Comparison of ENCODE assay signal across 15 cellular contexts in the genomic region with DNA sequence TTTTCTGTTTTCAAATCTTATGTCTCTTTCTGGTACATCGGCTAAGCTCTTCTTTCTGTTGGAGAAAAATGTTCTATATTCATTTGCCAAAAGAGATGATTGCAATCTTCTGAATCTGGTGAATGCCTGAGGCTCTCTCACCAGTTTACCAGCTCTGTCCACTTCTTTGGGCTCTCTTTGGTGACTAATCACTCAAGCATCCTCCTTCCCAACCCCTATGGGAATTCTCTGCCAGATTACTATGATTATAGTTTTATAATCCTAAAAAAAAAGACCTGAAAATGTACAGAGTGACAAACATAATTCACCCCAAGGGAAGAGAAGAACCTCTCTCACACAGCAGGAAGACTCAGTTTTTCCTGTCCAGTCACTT.
A peak's percentile ranks its signal among the peaks of the same experiment; 100 is the strongest.
DNase-seq lines count a peak whose midpoint lies in the region; ATAC-seq, FAIRE-seq and TF ChIP-seq lines count a peak whose summit lies in the region.
"Had no signal": no experiment of that assay in that cellular context is flagged by ENCODE, and none has a peak within 500 bp of the region (broad histone marks: within the 10 kb centered on the region; RNA-seq: fewer than 3 reads in every experiment).

No MANE protein-coding gene starts in this region.

- ATAC-seq in GM21423 (IDR thresholded peaks at IDR 0.05; ENCODE audit: unreplicated experiment): no peak
- no peak for ATAC-seq in stimulated activated memory B cell treated with anti-CD40 and anti-IgM and Interleukin-4, amounts not matched to agents 10 μg/mL and 1 μg/mL and 100 μg/mL, for 72 hours
- ATAC-seq: sciatic nerve had no signal

- in situ Hi-C loops in SK-MEL-5 (cut with HindIII; ENCODE audit: low pct_unique_long_range_greater_than_20kb, low sequenced_read_pairs): no loop called here

- no peaks in the 10 kb centered on the region for H3K36me3 ChIP-seq in neural progenitor cell

- no peak overlapping the region for H2AFZ ChIP-seq in neural progenitor cell (replicated peaks)

- TF ChIP-seq CTCF in neural progenitor cell (IDR thresholded peaks at IDR 0.05): no peak

- H4K20me1 ChIP-seq in neural progenitor cell (ENCODE audit: low read depth): no peaks in the 10 kb centered on the region

- H3K4me3 Mint-ChIP-seq in stimulated activated memory B cell treated with anti-CD40 and anti-IgM and Interleukin-4, amounts not matched to agents 10 μg/mL and 1 μg/mL and 100 μg/mL, for 72 hours: no peak overlapping the region
- no peak overlapping the region for H3K4me3 Mint-ChIP-seq in neural progenitor cell

- H3K4me3 ChIP-seq in neural progenitor cell: no peak overlapping the region
- H3K4me3 ChIP-seq: lung had no signal

- H3K27ac ChIP-seq in neural progenitor cell: no peak overlapping the region

- H3K79me2 ChIP-seq in neural progenitor cell (ENCODE audit: low read depth): peaks cover 22% of the 10 kb centered on the region

- H3F3A ChIP-seq in neural progenitor cell (ENCODE audit: low read depth): peaks cover 27% of the 10 kb centered on the region

- H3K27ac Mint-ChIP-seq in stimulated activated memory B cell treated with anti-CD40 and anti-IgM and Interleukin-4, amounts not matched to agents 10 μg/mL and 1 μg/mL and 100 μg/mL, for 72 hours: no peak overlapping the region
- no peak overlapping the region for H3K27ac Mint-ChIP-seq in neural progenitor cell

- no peaks in the 10 kb centered on the region for H3K9me3 ChIP-seq in neural progenitor cell (ENCODE audit: low read depth)

- DNase-seq in NCI-H2227 treated with DMSO at 0.1 percent for 48 hours (lab: John Stamatoyannopoulos, UW) (peak; percentile 27), NCI-H2227 (lab: John Stamatoyannopoulos, UW; ENCODE audit: unreplicated experiment) (no peak), SK-MEL-5 (ENCODE audit: low read depth, low spot score) (peak; percentile 62), fibroblast of peridontal ligament (ENCODE audit: extremely low read depth) (peak; percentile 96), urothelium cell line (ENCODE audit: low spot score) (peak; percentile 78), neural progenitor cell (ENCODE audit: low spot score) (no peak)
- DNase-seq: 8988T; activated CD8-positive, alpha-beta memory T cell treated with anti-CD3 and anti-CD28 coated beads for 24 hours; KG1; NCI-H446 treated with DMSO at 0.1 percent for 48 hours; T-helper 1 cell had no signal

- no peak for FAIRE-seq in urothelium cell line (lab: Jason Lieb, UNC)

- no peak overlapping the region for H3K9ac ChIP-seq in neural progenitor cell

- no peaks in the 10 kb centered on the region for H3K9me3 Mint-ChIP-seq in stimulated activated memory B cell treated with anti-CD40 and anti-IgM and Interleukin-4, amounts not matched to agents 10 μg/mL and 1 μg/mL and 100 μg/mL, for 72 hours
- H3K9me3 Mint-ChIP-seq in neural progenitor cell: no peaks in the 10 kb centered on the region

- H3K27me3 ChIP-seq in neural progenitor cell: no peaks in the 10 kb centered on the region

- no peaks in the 10 kb centered on the region for H3K27me3 Mint-ChIP-seq in stimulated activated memory B cell treated with anti-CD40 and anti-IgM and Interleukin-4, amounts not matched to agents 10 μg/mL and 1 μg/mL and 100 μg/mL, for 72 hours
- H3K27me3 Mint-ChIP-seq in neural progenitor cell (ENCODE audit: insufficient read depth, low read depth): no peaks in the 10 kb centered on the region

- no peak overlapping the region for H3K4me2 ChIP-seq in neural progenitor cell

- peaks cover 11% of the 10 kb centered on the region for H3K36me3 Mint-ChIP-seq in stimulated activated memory B cell treated with anti-CD40 and anti-IgM and Interleukin-4, amounts not matched to agents 10 μg/mL and 1 μg/mL and 100 μg/mL, for 72 hours
- H3K36me3 Mint-ChIP-seq in neural progenitor cell: no peaks in the 10 kb centered on the region

- H3K4me1 Mint-ChIP-seq in stimulated activated memory B cell treated with anti-CD40 and anti-IgM and Interleukin-4, amounts not matched to agents 10 μg/mL and 1 μg/mL and 100 μg/mL, for 72 hours: peaks cover 14% of the 10 kb centered on the region
- peaks cover 50% of the 10 kb centered on the region for H3K4me1 Mint-ChIP-seq in neural progenitor cell

- H3K4me1 ChIP-seq in neural progenitor cell: peaks cover 52% of the 10 kb centered on the region

Comparison
In these comparisons a context has a peak if more than half of its experiments do, and no peak if none do; other contexts are left out.
1. DNase-seq: peak in NCI-H2227 treated with DMSO at 0.1 percent for 48 hours (single experiment), SK-MEL-5 (single experiment), fibroblast of peridontal ligament (single experiment) and urothelium cell line (single experiment); none in NCI-H2227 (single experiment) and neural progenitor cell (single experiment).